1 cellular context compared by ENCODE assay signal in genomic region chr6:11852061-11852619, GRCh38.
TF ChIP-seq lines count a peak whose summit lies in the region.

No MANE protein-coding gene starts in this region.

TF ChIP-seq in IMR-90, 13 proteins besides CTCF, POLR2A, EP300 and RAD21:
- no peak for TF ChIP-seq MXI1 (IDR thresholded peaks at IDR 0.05; ENCODE audit: borderline replicate concordance, low read depth, low read length)
- no peak for TF ChIP-seq CHD1 (IDR thresholded peaks at IDR 0.05; ENCODE audit: low read depth, low read length)
- no peak for TF ChIP-seq NFE2L2 (IDR thresholded peaks at IDR 0.05; ENCODE audit: low read depth, low read length)
- no peak for TF ChIP-seq BHLHE40 (IDR thresholded peaks at IDR 0.05; ENCODE audit: low read depth, low read length)
- TF ChIP-seq SMC3 (IDR thresholded peaks at IDR 0.05; ENCODE audit: low read depth, low read length), result no peak
- TF ChIP-seq, protein P1, sequence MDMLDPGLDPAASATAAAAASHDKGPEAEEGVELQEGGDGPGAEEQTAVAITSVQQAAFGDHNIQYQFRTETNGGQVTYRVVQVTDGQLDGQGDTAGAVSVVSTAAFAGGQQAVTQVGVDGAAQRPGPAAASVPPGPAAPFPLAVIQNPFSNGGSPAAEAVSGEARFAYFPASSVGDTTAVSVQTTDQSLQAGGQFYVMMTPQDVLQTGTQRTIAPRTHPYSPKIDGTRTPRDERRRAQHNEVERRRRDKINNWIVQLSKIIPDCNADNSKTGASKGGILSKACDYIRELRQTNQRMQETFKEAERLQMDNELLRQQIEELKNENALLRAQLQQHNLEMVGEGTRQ (IDR thresholded peaks at IDR 0.05; ENCODE audit: low read depth, low read length), result no peak
- no peak for TF ChIP-seq FOS (IDR thresholded peaks at IDR 0.05; ENCODE audit: low read depth, low read length)
- TF ChIP-seq RCOR1 (IDR thresholded peaks at IDR 0.05; ENCODE audit: insufficient replicate concordance, low read length), result no peak
- TF ChIP-seq MAFK (IDR thresholded peaks at IDR 0.05; ENCODE audit: low read depth, low read length), result no peak
- TF ChIP-seq, protein P2, sequence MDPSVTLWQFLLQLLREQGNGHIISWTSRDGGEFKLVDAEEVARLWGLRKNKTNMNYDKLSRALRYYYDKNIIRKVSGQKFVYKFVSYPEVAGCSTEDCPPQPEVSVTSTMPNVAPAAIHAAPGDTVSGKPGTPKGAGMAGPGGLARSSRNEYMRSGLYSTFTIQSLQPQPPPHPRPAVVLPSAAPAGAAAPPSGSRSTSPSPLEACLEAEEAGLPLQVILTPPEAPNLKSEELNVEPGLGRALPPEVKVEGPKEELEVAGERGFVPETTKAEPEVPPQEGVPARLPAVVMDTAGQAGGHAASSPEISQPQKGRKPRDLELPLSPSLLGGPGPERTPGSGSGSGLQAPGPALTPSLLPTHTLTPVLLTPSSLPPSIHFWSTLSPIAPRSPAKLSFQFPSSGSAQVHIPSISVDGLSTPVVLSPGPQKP (IDR thresholded peaks at IDR 0.05; ENCODE audit: borderline replicate concordance, low read depth, low read length), result no peak
- no peak for TF ChIP-seq RFX5 (IDR thresholded peaks at IDR 0.05; ENCODE audit: low read depth, low read length)
- no peak for TF ChIP-seq CEBPB (IDR thresholded peaks at IDR 0.05; ENCODE audit: low read depth, low read length)
- TF ChIP-seq MAZ (IDR thresholded peaks at IDR 0.05; ENCODE audit: borderline replicate concordance, low read depth, low read length), result no peak
TF ChIP-seq in IMR-90: peak in this region for 0.
